26 cellular contexts compared by ENCODE assay signal in the genomic region with DNA sequence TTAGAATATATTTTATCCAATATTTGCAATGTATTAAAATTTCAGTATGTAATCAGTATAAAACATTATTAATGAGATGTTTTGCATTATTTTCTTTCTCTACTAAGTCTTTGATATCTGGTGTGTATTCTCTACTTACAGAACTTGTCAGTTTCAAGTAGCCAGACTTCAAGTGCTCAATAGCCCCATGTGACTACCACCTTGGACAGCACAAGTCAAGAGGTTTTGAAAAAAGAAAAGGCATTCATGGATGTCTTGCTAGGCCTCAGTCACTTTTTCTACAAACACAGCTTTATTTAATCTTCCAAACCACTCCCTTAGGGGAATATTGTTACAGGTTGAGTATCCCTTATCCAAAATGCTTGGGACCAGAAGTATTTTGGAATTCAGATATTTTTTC.
"Had no signal": no experiment of that assay in that cellular context is flagged by ENCODE, and none has a peak within 500 bp of the region (broad histone marks: within the 10 kb centered on the region; RNA-seq: fewer than 3 reads in every experiment).

No MANE protein-coding gene starts in this region.

- DNase-seq: colonic mucosa; effector CD8-positive, alpha-beta T cell; foreskin keratinocyte; glutamatergic neuron; hypothalamus; mesenchymal stem cell; mucosa of descending colon; naive B cell; pancreas; right lobe of liver; small intestine; stimulated activated CD4-positive, alpha-beta T cell treated with anti-CD3 and anti-CD28 coated beads, Interleukin-15, amount 100 ng/mL, for 24 hours; stimulated activated CD4-positive, alpha-beta T cell treated with anti-CD3 and anti-CD28 coated beads, Interleukin-2, amount 100 ng/mL, for 48 hours; stimulated activated naive CD4-positive, alpha-beta T cell; stimulated activated naive CD8-positive, alpha-beta T cell treated with anti-CD3 and anti-CD28 coated beads, Interleukin-15, amount 100 ng/mL, for 72 hours; trophoblast cell had no signal

- FAIRE-seq: endothelial cell of umbilical vein, keratinocyte, pancreas, small intestine had no signal

- H3K9me3 ChIP-seq: colonic mucosa, esophagus muscularis mucosa, mucosa of descending colon, neutrophil, pancreas, right lobe of liver, suprapubic skin, vagina had no signal

- H3K4me1 Mint-ChIP-seq: naive B cell had no signal

- H3K36me3 ChIP-seq: colonic mucosa, esophagus muscularis mucosa, neutrophil, pancreas, right lobe of liver, suprapubic skin, vagina had no signal

- H3K4me1 ChIP-seq: colonic mucosa, foreskin keratinocyte, pancreas, right lobe of liver had no signal

- ATAC-seq: foreskin keratinocyte; mucosa of descending colon; natural killer cell treated with Interleukin-12 subunit alpha and Interleukin-12 subunit beta and Interleukin-15 and Interleukin-18, amount 100 ng/mL, for 72 hours; pancreas; stimulated activated naive CD8-positive, alpha-beta T cell treated with anti-CD3 and anti-CD28 coated beads, Interleukin-15, amount 100 ng/mL, for 72 hours had no signal

- H3K36me3 Mint-ChIP-seq: mesothelial cell of epicardium; natural killer cell treated with Interleukin-12 subunit alpha and Interleukin-12 subunit beta and Interleukin-15 and Interleukin-18, amount 100 ng/mL, for 72 hours had no signal

- H3K27ac Mint-ChIP-seq: dendritic cell treated with granulocyte-macrophage colony-stimulating factor and Interleukin-4, amounts not matched to agents 40 ng/mL and 50 ng/mL, for 4 days; mesothelial cell of epicardium; natural killer cell treated with Interleukin-12 subunit alpha and Interleukin-12 subunit beta and Interleukin-15 and Interleukin-18, amount 100 ng/mL, for 72 hours; stimulated activated naive CD8-positive, alpha-beta T cell treated with anti-CD3 and anti-CD28 coated beads, Interleukin-15, amount 100 ng/mL, for 72 hours had no signal

- H3K27me3 Mint-ChIP-seq: stimulated activated naive CD8-positive, alpha-beta T cell treated with anti-CD3 and anti-CD28 coated beads, Interleukin-15, amount 100 ng/mL, for 72 hours had no signal

- H3K27me3 ChIP-seq: colonic mucosa, esophagus muscularis mucosa, foreskin keratinocyte, neutrophil, pancreas, right lobe of liver, suprapubic skin, vagina had no signal

- H3K4me3 ChIP-seq: colonic mucosa, esophagus muscularis mucosa, mucosa of descending colon, pancreas, right lobe of liver, suprapubic skin, vagina had no signal

- H3K9me3 Mint-ChIP-seq: dendritic cell treated with granulocyte-macrophage colony-stimulating factor and Interleukin-4, amounts not matched to agents 40 ng/mL and 50 ng/mL, for 4 days; mesothelial cell of epicardium; natural killer cell treated with Interleukin-12 subunit alpha and Interleukin-12 subunit beta and Interleukin-15 and Interleukin-18, amount 100 ng/mL, for 72 hours had no signal

- H3K4me3 Mint-ChIP-seq: dendritic cell treated with granulocyte-macrophage colony-stimulating factor and Interleukin-4, amounts not matched to agents 40 ng/mL and 50 ng/mL, for 4 days; mesothelial cell of epicardium; naive B cell; natural killer cell treated with Interleukin-12 subunit alpha and Interleukin-12 subunit beta and Interleukin-15 and Interleukin-18, amount 100 ng/mL, for 72 hours; neural crest cell; stimulated activated naive CD8-positive, alpha-beta T cell treated with anti-CD3 and anti-CD28 coated beads, Interleukin-15, amount 100 ng/mL, for 72 hours had no signal

- H3K27ac ChIP-seq: colonic mucosa, esophagus muscularis mucosa, foreskin keratinocyte, neutrophil, pancreas, right lobe of liver, suprapubic skin had no signal
